19 cellular contexts compared by ENCODE assay signal in the genomic region with DNA sequence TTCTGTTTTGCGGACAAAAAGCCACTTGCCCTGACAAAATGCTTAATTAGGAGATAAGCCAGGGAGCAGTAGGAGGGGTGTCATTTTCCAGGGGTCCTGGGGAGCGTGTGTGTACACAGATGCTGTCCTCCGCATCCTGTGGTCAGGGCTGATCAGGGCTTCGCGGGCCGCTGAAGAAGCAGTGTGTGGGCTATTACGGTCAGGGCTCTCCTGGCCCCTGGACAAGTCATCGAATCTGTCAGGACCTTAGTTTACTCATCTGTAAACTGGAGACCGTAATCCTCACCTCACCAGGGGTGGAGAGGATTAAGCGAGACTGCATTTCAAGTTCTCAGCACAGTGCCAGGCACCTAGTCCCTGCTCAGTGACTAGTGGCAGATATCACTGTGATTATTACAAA. TPM values are rescaled to one million over a fixed set of nuclear protein-coding genes. Genes with fewer than 3 reads are reported as not detected.
A peak's percentile ranks its signal among the peaks of the same experiment; 100 is the strongest.
DNase-seq lines count a peak whose midpoint lies in the region; ATAC-seq, FAIRE-seq and TF ChIP-seq lines count a peak whose summit lies in the region.
"Had no signal": no experiment of that assay in that cellular context is flagged by ENCODE, and none has a peak within 500 bp of the region (broad histone marks: within the 10 kb centered on the region; RNA-seq: fewer than 3 reads in every experiment).

No MANE protein-coding gene starts in this region.

- H3K4me1 Mint-ChIP-seq in stimulated activated naive CD8-positive, alpha-beta T cell treated with anti-CD3 and anti-CD28 coated beads, Interleukin-15, amount 100 ng/mL, for 72 hours, result peaks cover 2% of the 10 kb centered on the region
- no peaks in the 10 kb centered on the region for H3K4me1 Mint-ChIP-seq in osteocyte (ENCODE audit: unreplicated experiment)

- TF ChIP-seq POLR2A in GM12891 (IDR thresholded peaks at IDR 0.05; ENCODE audit: low read depth, low read length), result no peak

- no peak overlapping the region for H3K27ac Mint-ChIP-seq in stimulated activated naive CD8-positive, alpha-beta T cell treated with anti-CD3 and anti-CD28 coated beads, Interleukin-15, amount 100 ng/mL, for 72 hours
- H3K27ac Mint-ChIP-seq in osteocyte (ENCODE audit: unreplicated experiment), result no peak overlapping the region
- H3K27ac Mint-ChIP-seq: CD14-positive monocyte; CD8-positive, alpha-beta T cell; H9 had no signal

- TF ChIP-seq CTCF in osteocyte (IDR thresholded peaks at IDR 0.05), result no peak

- H3K27me3 Mint-ChIP-seq in stimulated activated naive CD8-positive, alpha-beta T cell treated with anti-CD3 and anti-CD28 coated beads, Interleukin-15, amount 100 ng/mL, for 72 hours, result peaks cover 42% of the 10 kb centered on the region
- H3K27me3 Mint-ChIP-seq in osteocyte (ENCODE audit: unreplicated experiment), result peaks cover 19% of the 10 kb centered on the region

- peak; percentile 14 for ATAC-seq in stimulated activated naive CD8-positive, alpha-beta T cell treated with anti-CD3 and anti-CD28 coated beads, Interleukin-15, Interleukin-2, amounts not matched to agents 100 U/mL and 50 U/mL, for 24 hours
- ATAC-seq in stimulated activated naive CD8-positive, alpha-beta T cell treated with anti-CD3 and anti-CD28 coated beads, Interleukin-15, amount 100 ng/mL, for 72 hours, result no peak
- ATAC-seq: CD8-positive, alpha-beta T cell; HepG2 had no signal

- H3K4me3 Mint-ChIP-seq in stimulated activated naive CD8-positive, alpha-beta T cell treated with anti-CD3 and anti-CD28 coated beads, Interleukin-15, amount 100 ng/mL, for 72 hours, result no peak overlapping the region
- no peak overlapping the region for H3K4me3 Mint-ChIP-seq in osteocyte (ENCODE audit: unreplicated experiment)
- H3K4me3 Mint-ChIP-seq: CD14-positive monocyte; CD8-positive, alpha-beta T cell; H9 had no signal

- DNase-seq in NCI-H146 (lab: John Stamatoyannopoulos, UW), result peak; percentile 16
- DNase-seq in NCI-H146 treated with DMSO at 0.1 percent for 48 hours (lab: John Stamatoyannopoulos, UW; ENCODE audit: unreplicated experiment), result no peak
- no peak for DNase-seq in stimulated activated naive CD8-positive, alpha-beta T cell treated with anti-CD3 and anti-CD28 coated beads, Interleukin-15, Interleukin-2, amounts not matched to agents 100 U/mL and 50 U/mL, for 24 hours
- no peak for DNase-seq in stimulated activated naive CD8-positive, alpha-beta T cell treated with anti-CD3 and anti-CD28 coated beads, Interleukin-15, amount 100 ng/mL, for 72 hours
- DNase-seq in osteocyte (ENCODE audit: extremely low spot score, unreplicated experiment), result peak; percentile 51
- no peak for DNase-seq in T1000 (lab: John Stamatoyannopoulos, UW)
- no peak for DNase-seq in GM12891 (ENCODE audit: insufficient read length, low spot score)
- DNase-seq: CD8-positive, alpha-beta T cell; COR-L47; DMS153; DMS79 treated with DMSO at 0.1 percent for 48 hours; EL; GDM1; GOT3; H9 had no signal

- no peaks in the 10 kb centered on the region for H3K36me3 Mint-ChIP-seq in osteocyte (ENCODE audit: unreplicated experiment)
- H3K36me3 Mint-ChIP-seq: CD8-positive, alpha-beta T cell had no signal

- H3K9me3 Mint-ChIP-seq in stimulated activated naive CD8-positive, alpha-beta T cell treated with anti-CD3 and anti-CD28 coated beads, Interleukin-15, amount 100 ng/mL, for 72 hours, result no peaks in the 10 kb centered on the region
- no peaks in the 10 kb centered on the region for H3K9me3 Mint-ChIP-seq in osteocyte (ENCODE audit: unreplicated experiment)
- H3K9me3 Mint-ChIP-seq: CD8-positive, alpha-beta T cell; H9 had no signal

- no peak for FAIRE-seq in GM12891 (lab: Jason Lieb, UNC)
- FAIRE-seq: D721Med, GM19239, HepG2 had no signal

TF ChIP-seq in GM12891, 5 proteins besides CTCF, POLR2A, EP300 and RAD21:
- TF ChIP-seq PAX5 (IDR thresholded peaks at IDR 0.05; ENCODE audit: insufficient read depth, low read length, severe bottlenecking) (no peak), SPI1 (IDR thresholded peaks at IDR 0.05; ENCODE audit: low read depth, low read length) (no peak), TAF1 (IDR thresholded peaks at IDR 0.05; ENCODE audit: low read depth, low read length) (no peak), POU2F2 (IDR thresholded peaks at IDR 0.05; ENCODE audit: low read depth, low read length) (no peak)

RNA-seq across cellular contexts. Expression of a gene that starts 26.0 kb away (rescaled TPM):
- total RNA-seq in osteocyte, result 31.9 and 32.2 TPM in 2 replicates
- polyA plus RNA-seq in GM12891 (2012; ENCODE audit: low read depth, missing spikeins), result 12.5 TPM

Comparison
In these comparisons a context has a peak if more than half of its experiments do, and no peak if none do; other contexts are left out.
1. DNase-seq: peak in NCI-H146 (single experiment) and osteocyte (single experiment); none in NCI-H146 treated with DMSO at 0.1 percent for 48 hours (single experiment), stimulated activated naive CD8-positive, alpha-beta T cell treated with anti-CD3 and anti-CD28 coated beads, Interleukin-15, Interleukin-2, amounts not matched to agents 100 U/mL and 50 U/mL, for 24 hours (single experiment), stimulated activated naive CD8-positive, alpha-beta T cell treated with anti-CD3 and anti-CD28 coated beads, Interleukin-15, amount 100 ng/mL, for 72 hours (0 of 2), T1000 (single experiment) and GM12891 (single experiment).